2 cellular contexts compared by ENCODE assay signal in genomic region chr17:74776990-74777389, GRCh38.
TF ChIP-seq lines count a peak whose summit lies in the region.

No MANE protein-coding gene starts in this region.

TF ChIP-seq in A549, 52 proteins besides CTCF, POLR2A, EP300 and RAD21:
- TF ChIP-seq HOXA7 (CRISPR knock-in tag; IDR thresholded peaks at IDR 0.05) (no peak), ZNF302 (CRISPR knock-in tag; IDR thresholded peaks at IDR 0.05) (no peak), CBX8 (IDR thresholded peaks at IDR 0.05) (no peak), PHF8 (IDR thresholded peaks at IDR 0.05; ENCODE audit: borderline replicate concordance, low read depth) (no peak), EHMT2 (IDR thresholded peaks at IDR 0.05; ENCODE audit: low read depth) (no peak), HOXB13 (CRISPR knock-in tag; IDR thresholded peaks at IDR 0.05; ENCODE audit: low read depth) (no peak), FOSB (CRISPR knock-in tag; IDR thresholded peaks at IDR 0.05) (no peak), HMGXB4 (CRISPR knock-in tag; IDR thresholded peaks at IDR 0.05; ENCODE audit: borderline replicate concordance) (no peak), KDM5A (IDR thresholded peaks at IDR 0.05) (no peak), MAX (IDR thresholded peaks at IDR 0.05) (no peak), HES2 (IDR thresholded peaks at IDR 0.05) (no peak), GATA3 (IDR thresholded peaks at IDR 0.05; ENCODE audit: borderline replicate concordance) (no peak), CEBPB (IDR thresholded peaks at IDR 0.05) (no peak), RNF2 (IDR thresholded peaks at IDR 0.05; ENCODE audit: borderline replicate concordance, low read depth) (no peak), BCL3 (IDR thresholded peaks at IDR 0.05) (no peak), NR3C1 (IDR thresholded peaks at IDR 0.05) (no peak), RCOR1 (IDR thresholded peaks at IDR 0.05; ENCODE audit: low read depth, low read length) (no peak), MAFK (IDR thresholded peaks at IDR 0.05; ENCODE audit: partially characterized antibody) (no peak), NFE2L2 (conservative IDR thresholded peaks at IDR 0.05; ENCODE audit: low read length) (no peak), ZSCAN20 (CRISPR knock-in tag; IDR thresholded peaks at IDR 0.05) (no peak)

TF ChIP-seq in IMR-90, 13 proteins besides CTCF, POLR2A, EP300 and RAD21:
- TF ChIP-seq USF2 (IDR thresholded peaks at IDR 0.05; ENCODE audit: low read depth, low read length) (no peak), MXI1 (IDR thresholded peaks at IDR 0.05; ENCODE audit: borderline replicate concordance, low read depth, low read length) (no peak), ELK1 (IDR thresholded peaks at IDR 0.05; ENCODE audit: borderline replicate concordance, low read depth, low read length) (no peak), FOS (IDR thresholded peaks at IDR 0.05; ENCODE audit: low read depth, low read length) (no peak), BHLHE40 (IDR thresholded peaks at IDR 0.05; ENCODE audit: low read depth, low read length) (no peak)
